ENCODE assay signal across 17 cellular contexts in genomic region chr1:93658188-93658587, GRCh38. TPM values are rescaled to one million over a fixed set of nuclear protein-coding genes. Genes with fewer than 3 reads are reported as not detected.
DNase-seq lines count a peak whose midpoint lies in the region; ATAC-seq and TF ChIP-seq lines count a peak whose summit lies in the region.
"Had no signal": no experiment of that assay in that cellular context is flagged by ENCODE, and none has a peak within 500 bp of the region (broad histone marks: within the 10 kb centered on the region; RNA-seq: fewer than 3 reads in every experiment).

No MANE protein-coding gene starts in this region.

- CTCF ChIA-PET in MCF 10A (lab: Yijun Ruan, JAX) (no interaction called here), PC-9 (lab: Charles Lee) (interaction anchor here (0.7 kb wide), 2 partner anchors 124 to 159 kb away, joined by 11 to 16 read pairs; no protein-coding TSS in a partner anchor)

- peaks cover 68% of the 10 kb centered on the region for H3K36me3 Mint-ChIP-seq in MCF 10A (ENCODE audit: insufficient read depth, unreplicated experiment)
- H3K36me3 Mint-ChIP-seq: CD4-positive, CD25-positive, alpha-beta regulatory T cell; T-cell had no signal

- no peak overlapping the region for H3K27ac ChIP-seq in breast epithelium
- 0 out of 2 replicates have a peak overlapping the region, but pooled peaks have one; percentile 0 for H3K27ac ChIP-seq in PC-9
- H3K27ac ChIP-seq in epithelial cell of prostate, result peak overlapping the region; percentile 0
- H3K27ac ChIP-seq in osteoblast (ENCODE audit: low read depth, low read length), result no peak overlapping the region
- H3K27ac ChIP-seq: KMS-11 had no signal

- no peaks in the 10 kb centered on the region for H3K36me3 ChIP-seq in breast epithelium
- peaks cover 87% of the 10 kb centered on the region for H3K36me3 ChIP-seq in PC-9 (ENCODE audit: low read depth)
- peaks cover 15% of the 10 kb centered on the region for H3K36me3 ChIP-seq in osteoblast (ENCODE audit: insufficient read depth, low read length)

- H3K4me2 ChIP-seq in PC-9, result no peak overlapping the region
- no peak overlapping the region for H3K4me2 ChIP-seq in osteoblast (ENCODE audit: insufficient read depth, low read length)
- H3K4me2 ChIP-seq: KMS-11 had no signal

- H3K27me3 Mint-ChIP-seq in MCF 10A (ENCODE audit: insufficient read depth, unreplicated experiment), result no peaks in the 10 kb centered on the region
- H3K27me3 Mint-ChIP-seq: T-cell had no signal

- no peak overlapping the region for H3K4me3 ChIP-seq in breast epithelium
- no peak overlapping the region for H3K4me3 ChIP-seq in PC-9
- H3K4me3 ChIP-seq in osteoblast (ENCODE audit: insufficient read depth, low read length), result no peak overlapping the region

- H3K9me3 ChIP-seq in breast epithelium, result no peaks in the 10 kb centered on the region
- no peaks in the 10 kb centered on the region for H3K9me3 ChIP-seq in PC-9 (ENCODE audit: insufficient read depth, low read depth)
- no peaks in the 10 kb centered on the region for H3K9me3 ChIP-seq in osteoblast (ENCODE audit: low read depth, low read length)

- H4K20me1 ChIP-seq in PC-9 (ENCODE audit: insufficient read depth), result peaks cover 70% of the 10 kb centered on the region
- H4K20me1 ChIP-seq in osteoblast (ENCODE audit: insufficient read depth, low read length), result peaks cover 17% of the 10 kb centered on the region

- no peaks in the 10 kb centered on the region for H3K4me1 ChIP-seq in breast epithelium
- peaks cover 42% of the 10 kb centered on the region for H3K4me1 ChIP-seq in PC-9 (replicated peaks; ENCODE audit: insufficient read depth)
- peaks cover 37% of the 10 kb centered on the region for H3K4me1 ChIP-seq in osteoblast (ENCODE audit: insufficient read depth, low read length)

- TF ChIP-seq CTCF in MCF 10A (IDR thresholded peaks at IDR 0.05; ENCODE audit: unreplicated experiment), result no peak
- TF ChIP-seq CTCF in breast epithelium (IDR thresholded peaks at IDR 0.05), result no peak
- TF ChIP-seq CTCF in PC-9 (conservative IDR thresholded peaks at IDR 0.05), result no peak
- TF ChIP-seq CTCF in osteoblast (IDR thresholded peaks at IDR 0.05; ENCODE audit: extremely low read depth, low read depth, low read length), result no peak

- intact Hi-C loops in MCF 10A (cut with micrococcal nuclease) (no loop called here), breast epithelium (cut with DNase I; ENCODE audit: low total_unique reads) (no loop called here), PC-9 (cut with micrococcal nuclease; ENCODE audit: unreplicated experiment) (no loop called here)

- H3K9me2 ChIP-seq in PC-9 (ENCODE audit: insufficient read depth), result no peaks in the 10 kb centered on the region

- H2AFZ ChIP-seq in PC-9 (no peak overlapping the region), osteoblast (ENCODE audit: low read length) (no peak overlapping the region)

- H3K79me2 ChIP-seq in PC-9 (ENCODE audit: low read depth) (peaks cover 100% of the 10 kb centered on the region), osteoblast (ENCODE audit: insufficient read depth, low read length) (peaks cover 85% of the 10 kb centered on the region)

- POLR2A ChIA-PET in MCF 10A (lab: Yijun Ruan, JAX) (interaction anchor here (1.6 kb wide), 1 partner anchor 15 kb away, joined by 3 read pairs; no protein-coding TSS in a partner anchor), PC-9 (lab: Charles Lee; ENCODE audit: unreplicated experiment) (interaction anchor here (0.6 kb wide), 1 partner anchor 17 kb away, joined by 26 read pairs; no protein-coding TSS in a partner anchor)

- peak overlapping the region; percentile 58 for H3K27ac Mint-ChIP-seq in MCF 10A (ENCODE audit: low read depth, unreplicated experiment)
- H3K27ac Mint-ChIP-seq: CD4-positive, CD25-positive, alpha-beta regulatory T cell; H9; T-cell had no signal

- peaks cover 94% of the 10 kb centered on the region for H3F3A ChIP-seq in PC-9 (ENCODE audit: insufficient read depth, low read depth)

- BruUV-seq in MCF 10A (replicated peaks; lab: Mats Ljungman, UMichigan), result no TSS peak
- BruUV-seq in PC-9 (replicated peaks; lab: Mats Ljungman, UMichigan), result no TSS peak

- ATAC-seq in HG03457 (IDR thresholded peaks at IDR 0.05; ENCODE audit: unreplicated experiment), result no peak
- ATAC-seq: T-cell had no signal

- no peak overlapping the region for H3K4me3 Mint-ChIP-seq in MCF 10A (ENCODE audit: unreplicated experiment)
- H3K4me3 Mint-ChIP-seq: CD4-positive, CD25-positive, alpha-beta regulatory T cell; H9; T-cell had no signal

- peaks cover 40% of the 10 kb centered on the region for H3K4me1 Mint-ChIP-seq in MCF 10A (ENCODE audit: insufficient read depth, unreplicated experiment)
- H3K4me1 Mint-ChIP-seq: CD4-positive, CD25-positive, alpha-beta regulatory T cell; T-cell had no signal

- DNase-seq in MCF 10A (ENCODE audit: unreplicated experiment) (no peak), breast epithelium (ENCODE audit: low spot score in 2 of 2) (no peak), PC-9 (no peak), epithelial cell of prostate (ENCODE audit: low read depth, low spot score) (no peak), osteoblast (ENCODE audit: insufficient read length, low spot score, missing footprints) (no peak), SHP77 treated with DMSO at 0.1 percent for 48 hours (lab: John Stamatoyannopoulos, UW) (no peak)
- DNase-seq: CD4-positive, CD25-positive, alpha-beta regulatory T cell; EL; H9; NCI-H1694; NCI-H2081 treated with DMSO at 0.1 percent for 48 hours; NCI-H446; NCI-H526; SHP77; T-cell had no signal

- H3K27me3 ChIP-seq in breast epithelium (no peaks in the 10 kb centered on the region), PC-9 (ENCODE audit: insufficient read depth, low read depth) (no peaks in the 10 kb centered on the region), osteoblast (ENCODE audit: insufficient read depth, low read length) (no peaks in the 10 kb centered on the region)

- no peaks in the 10 kb centered on the region for H3K9me3 Mint-ChIP-seq in MCF 10A (ENCODE audit: unreplicated experiment)
- H3K9me3 Mint-ChIP-seq: CD4-positive, CD25-positive, alpha-beta regulatory T cell; H9; T-cell had no signal

- no peak for TF ChIP-seq POLR2A in breast epithelium (IDR thresholded peaks at IDR 0.05)

RNA-seq across cellular contexts. Expression of gene BCAR3, which starts 23.4 kb away (rescaled TPM):
- total RNA-seq in MCF 10A (2022), result 83.6 and 130 TPM in 2 replicates
- 10 to 100 TPM; 26.7 to 42.7 (median 30.2) TPM for total RNA-seq in breast epithelium
- 62.5 and 70.0 TPM in 2 replicates for total RNA-seq in PC-9 (2021)
- 34.0 and 37.1 TPM in 2 replicates for total RNA-seq in osteoblast

Comparison
In these comparisons a context has a peak if more than half of its experiments do, and no peak if none do; other contexts are left out.
1. H3K27ac ChIP-seq: peak in PC-9 (single experiment) and epithelial cell of prostate (single experiment); none in breast epithelium (0 of 2) and osteoblast (single experiment).